In genomic region chr2:211592006-211592405, GRCh38 we compare ENCODE assay signal across 7 cellular contexts.
DNase-seq lines count a peak whose midpoint lies in the region; TF ChIP-seq lines count a peak whose summit lies in the region.
"Not testable (repeated sequence)": the region's sequence is repeated elsewhere in the genome, so short reads cannot be mapped to it uniquely, and the experiment has no call there.

No MANE protein-coding gene starts in this region.

- not testable (repeated sequence) for H3K4me1 Mint-ChIP-seq in Caco-2 (ENCODE audit: low read depth, unreplicated experiment); neural crest cell

- peak overlapping the region; percentile 7 for H3K9ac ChIP-seq in HUES6 (ENCODE audit: low read length)
- H3K9ac ChIP-seq in mesendoderm (ENCODE audit: low read length); smooth muscle cell (ENCODE audit: low read depth): not testable (repeated sequence)

- TF ChIP-seq CTCF in Caco-2 (IDR thresholded peaks at IDR 0.05; ENCODE audit: insufficient read depth in 1 of 2, low read depth in 1 of 2, low read length in 1 of 2, severe bottlenecking in 1 of 2, unreplicated experiment in 1 of 2); cardiac muscle cell (IDR thresholded peaks at IDR 0.05; ENCODE audit: low read depth, low read length); neural crest cell (conservative IDR thresholded peaks at IDR 0.05); smooth muscle cell (IDR thresholded peaks at IDR 0.05; ENCODE audit: borderline replicate concordance, insufficient read depth, poor library complexity, severe bottlenecking): not testable (repeated sequence)

- H4K5ac ChIP-seq in mesendoderm (ENCODE audit: low read length): not testable (repeated sequence)

- not testable (repeated sequence) for H3K27me3 Mint-ChIP-seq in Caco-2 (ENCODE audit: insufficient read depth, unreplicated experiment); neural crest cell (ENCODE audit: low read depth)

- not testable (repeated sequence) for H3K56ac ChIP-seq in mesendoderm (ENCODE audit: low read length)

- not testable (repeated sequence) for H3K36me3 ChIP-seq in Caco-2 (ENCODE audit: control insufficient read depth, insufficient read depth, low read length); HUES6 (ENCODE audit: control insufficient read depth, insufficient read depth, low read length); cardiac muscle cell; mesendoderm (ENCODE audit: control insufficient read depth, insufficient read depth, low read length); smooth muscle cell (ENCODE audit: low read depth)

- H3K27ac Mint-ChIP-seq in Caco-2 (ENCODE audit: unreplicated experiment): not testable (repeated sequence)
- peak overlapping the region; percentile 60 for H3K27ac Mint-ChIP-seq in neural crest cell (ENCODE audit: unreplicated experiment)

- H3K79me2 ChIP-seq in mesendoderm (ENCODE audit: control insufficient read depth, insufficient read depth, low read length); smooth muscle cell (ENCODE audit: low read depth): not testable (repeated sequence)

- not testable (repeated sequence) for H3F3A ChIP-seq in smooth muscle cell (ENCODE audit: low read depth)

- H2BK15ac ChIP-seq in mesendoderm (replicated peaks; ENCODE audit: low read depth): not testable (repeated sequence)

- H3K9me3 Mint-ChIP-seq in Caco-2 (ENCODE audit: unreplicated experiment); neural crest cell: not testable (repeated sequence)

- CTCF ChIA-PET in Caco-2 (lab: Charles Lee): not testable (repeated sequence)

- not testable (repeated sequence) for H3K27me3 ChIP-seq in Caco-2 (replicated peaks; ENCODE audit: control insufficient read depth, insufficient read depth, low read length); HUES6 (ENCODE audit: control insufficient read depth, insufficient read depth, low read length); cardiac muscle cell; mesendoderm (ENCODE audit: insufficient read depth, low read length, poor library complexity); smooth muscle cell (ENCODE audit: low read depth)

- DNase-seq in Caco-2; neural crest cell (ENCODE audit: low read depth, low spot score); smooth muscle cell (lab: John Stamatoyannopoulos, UW; ENCODE audit: unreplicated experiment): not testable (repeated sequence)
- peak; percentile 1 for DNase-seq in SK-N-DZ (ENCODE audit: low spot score)
- DNase-seq in cardiac muscle cell (ENCODE audit: low read depth in 1 of 2, low spot score in 1 of 2): peak in 1 of 2 donors; percentile 46
- peak; percentile 68 for DNase-seq in mesendoderm

- H3K18ac ChIP-seq in mesendoderm (ENCODE audit: low read length): peak overlapping the region; percentile 87

- POLR2A ChIA-PET in Caco-2 (lab: Charles Lee): not testable (repeated sequence)

- not testable (repeated sequence) for H3K36me3 Mint-ChIP-seq in Caco-2 (ENCODE audit: insufficient read depth, unreplicated experiment); neural crest cell (ENCODE audit: low read depth)

- peak overlapping the region; percentile 20 for H3K4me3 Mint-ChIP-seq in Caco-2 (ENCODE audit: unreplicated experiment)
- not testable (repeated sequence) for H3K4me3 Mint-ChIP-seq in neural crest cell

- not testable (repeated sequence) for H2BK5ac ChIP-seq in mesendoderm (ENCODE audit: low read length)

- H3K9me3 ChIP-seq in Caco-2; HUES6 (ENCODE audit: control insufficient read depth, insufficient read depth, low read depth, low read length); cardiac muscle cell (ENCODE audit: low read depth); smooth muscle cell (replicated peaks; ENCODE audit: low read depth): not testable (repeated sequence)

- not testable (repeated sequence) for BruUV-seq in Caco-2 (replicated peaks; lab: Mats Ljungman, UMichigan)

- not testable (repeated sequence) for H2BK120ac ChIP-seq in mesendoderm (ENCODE audit: low read depth, low read length)

- not testable (repeated sequence) for H3K4me2 ChIP-seq in mesendoderm (ENCODE audit: low read length)
- H3K4me2 ChIP-seq in smooth muscle cell: peak overlapping the region; percentile 84

- H4K20me1 ChIP-seq in smooth muscle cell (ENCODE audit: low read depth): not testable (repeated sequence)

- H4K8ac ChIP-seq in mesendoderm (ENCODE audit: low read depth, low read length): not testable (repeated sequence)

- H3K4me1 ChIP-seq in Caco-2; HUES6 (ENCODE audit: control insufficient read depth, insufficient read depth, low read length); mesendoderm (ENCODE audit: control insufficient read depth, low read depth, low read length); smooth muscle cell (ENCODE audit: low read depth): not testable (repeated sequence)
- H3K4me1 ChIP-seq in cardiac muscle cell (ENCODE audit: low read depth): peaks cover 28% of the 10 kb centered on the region

- not testable (repeated sequence) for H2AK5ac ChIP-seq in mesendoderm (ENCODE audit: low read length)

- not testable (repeated sequence) for H3K4me3 ChIP-seq in Caco-2 (ENCODE audit: low read depth, low read length); HUES6 (ENCODE audit: low read depth, low read length); mesendoderm (ENCODE audit: low read length)
- peak overlapping the region; percentile 8 for H3K4me3 ChIP-seq in cardiac muscle cell
- H3K4me3 ChIP-seq in smooth muscle cell: peak overlapping the region; percentile 43

- H3K4ac ChIP-seq in mesendoderm (ENCODE audit: low read depth, low read length): not testable (repeated sequence)

- peak overlapping the region; percentile 71 for H2AFZ ChIP-seq in smooth muscle cell (ENCODE audit: low read depth)

- H3K23ac ChIP-seq in mesendoderm (ENCODE audit: low read length): not testable (repeated sequence)

- intact Hi-C loops in Caco-2 (cut with micrococcal nuclease; ENCODE audit: unreplicated experiment): not testable (repeated sequence)

- not testable (repeated sequence) for H3K79me1 ChIP-seq in mesendoderm (ENCODE audit: low read length)

- no CpG with 5 or more reads among the region's 12 CpGs for WGBS in mesendoderm (ENCODE audit: extremely low coverage, insufficient coverage, low lambda C conversion rate)
- 1% methylated on average over 12 of the region's 12 CpGs for WGBS in smooth muscle cell (ENCODE audit: low lambda C conversion rate)

- H3K27ac ChIP-seq in HUES6 (ENCODE audit: low read depth, low read length) (peak overlapping the region; percentile 7; the same call in 1 of the 2 replicates), cardiac muscle cell (peak overlapping the region; percentile 96), mesendoderm (ENCODE audit: low read depth, low read length) (peak overlapping the region; percentile 83)
- H3K27ac ChIP-seq in smooth muscle cell (ENCODE audit: low read depth): not testable (repeated sequence)
